ENCODE assay signal across 8 cellular contexts in genomic region chr20:19688031-19688806, GRCh38.
DNase-seq lines count a peak whose midpoint lies in the region; ATAC-seq, FAIRE-seq and TF ChIP-seq lines count a peak whose summit lies in the region.

No MANE protein-coding gene starts in this region.

- no peak overlapping the region for H3K9ac ChIP-seq in kidney (ENCODE audit: low read length in 2 of 2)

- H3K4me1 ChIP-seq in kidney (ENCODE audit: control insufficient read depth in 1 of 2, insufficient read depth in 1 of 2, low read depth in 1 of 2, low read length in 2 of 2) (peaks cover 0 to 4% of the 10 kb centered on the region in 2 donors), tibial artery (peaks cover 0 to 15% (median 2%) of the 10 kb centered on the region in 4 donors)

- H3K27ac ChIP-seq in kidney (ENCODE audit: low read depth in 2 of 2, low read length in 2 of 2) (no peak overlapping the region), tibial artery (peak overlapping the region; percentile 50 to 61)

- no peaks in the 10 kb centered on the region for H3K27me3 ChIP-seq in tibial artery

- no peaks in the 10 kb centered on the region for H3K36me3 ChIP-seq in kidney (ENCODE audit: control insufficient read depth in 1 of 2, insufficient read depth in 2 of 2, low read length in 2 of 2)
- peaks cover 0 to 26% (median 0%) of the 10 kb centered on the region in 3 donors for H3K36me3 ChIP-seq in tibial artery

- H3K9me3 ChIP-seq in kidney (ENCODE audit: control insufficient read depth in 1 of 2, low read length in 2 of 2): no peaks in the 10 kb centered on the region
- no peaks in the 10 kb centered on the region for H3K9me3 ChIP-seq in tibial artery

- no peak for ATAC-seq in GM19397 (IDR thresholded peaks at IDR 0.05; ENCODE audit: unreplicated experiment)
- no peak for ATAC-seq in HG03469 (IDR thresholded peaks at IDR 0.05; ENCODE audit: unreplicated experiment)

- intact Hi-C loops in kidney (cut with DNase I) (no loop called here), tibial artery (cut with DNase I; ENCODE audit: low total_unique reads) (no loop called here)

- peak; percentile 93 for DNase-seq in GM03348 (ENCODE audit: low spot score)
- DNase-seq in NCI-H146 treated with DMSO at 0.1 percent for 48 hours (lab: John Stamatoyannopoulos, UW; ENCODE audit: unreplicated experiment): peak; percentile 34
- peak; percentile 92 to 97 for DNase-seq in cardiac fibroblast (ENCODE audit: low read depth in 2 of 2)
- DNase-seq in kidney: peak; percentile 93
- peak; percentile 78 to 88 for DNase-seq in tibial artery
- no peak for DNase-seq in stimulated activated CD4-positive, alpha-beta T cell treated with anti-CD3 and anti-CD28 coated beads, Interleukin-4, amount 100 ng/mL, for 24 hours

- TF ChIP-seq CTCF in cardiac fibroblast (IDR thresholded peaks at IDR 0.05; ENCODE audit: low read depth, low read length): peak; percentile 80
- peak; percentile 57 for TF ChIP-seq CTCF in kidney (IDR thresholded peaks at IDR 0.05; ENCODE audit: borderline replicate concordance, extremely low read depth, insufficient read depth)
- TF ChIP-seq CTCF in tibial artery (IDR thresholded peaks at IDR 0.05): peak; percentile 61 to 63

- no peak for FAIRE-seq in kidney (lab: Jason Lieb, UNC)

- no peak overlapping the region for H3K4me3 ChIP-seq in cardiac fibroblast (replicated peaks in 1 of 2; ENCODE audit: low read depth in 2 of 2, low read length in 2 of 2)
- no peak overlapping the region for H3K4me3 ChIP-seq in kidney (ENCODE audit: low read length in 2 of 2)
- H3K4me3 ChIP-seq in tibial artery: no peak overlapping the region

Comparison
In these comparisons a context has a peak if more than half of its experiments do, and no peak if none do; other contexts are left out.
1. H3K27ac ChIP-seq: peak in tibial artery (2 of 2); none in kidney (0 of 2).
2. Peak in every context shown above with its lines, with median percentiles within 50 percentile points of each other: CTCF ChIP-seq.